ENCODE assay signal across 13 cellular contexts in the genomic region with DNA sequence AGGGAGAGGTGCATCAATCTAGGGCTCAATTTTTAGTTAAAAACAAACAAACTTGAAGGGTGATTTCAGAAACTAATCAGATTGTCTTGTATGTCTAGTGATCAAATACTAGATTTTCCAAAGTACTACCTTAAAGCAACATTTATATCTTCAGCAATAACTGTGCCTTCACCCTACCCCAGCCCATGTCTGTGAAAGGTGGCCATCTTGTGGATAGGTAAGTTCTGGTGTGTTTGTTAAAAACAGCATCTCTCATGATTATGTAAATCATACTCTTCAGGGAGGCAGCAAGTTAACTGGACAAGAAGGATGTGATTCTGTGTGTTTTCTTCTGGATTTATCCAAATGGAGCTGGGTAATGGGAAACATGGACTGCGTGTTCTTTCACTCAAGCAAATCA.
DNase-seq lines count a peak whose midpoint lies in the region; ATAC-seq and TF ChIP-seq lines count a peak whose summit lies in the region.
"Had no signal": no experiment of that assay in that cellular context is flagged by ENCODE, and none has a peak within 500 bp of the region (broad histone marks: within the 10 kb centered on the region; RNA-seq: fewer than 3 reads in every experiment).

No MANE protein-coding gene starts in this region.

- peaks cover 10% of the 10 kb centered on the region for H3K4me1 Mint-ChIP-seq in activated CD4-positive, alpha-beta T cell treated with anti-CD3 and anti-CD28 coated beads, Interleukin-2, amount 10 ng/mL, durations not matched to agents 24 days and 14 days

- H3K9me3 ChIP-seq in OCI-LY7 (ENCODE audit: low read length) (no peaks in the 10 kb centered on the region), right lobe of liver (no peaks in the 10 kb centered on the region)

- TF ChIP-seq CTCF in OCI-LY7 (conservative IDR thresholded peaks at IDR 0.05; ENCODE audit: low read length): peak; percentile 36; the same call in 1 of the 2 replicates
- peak in 1 of 4 donors; percentile 21 for TF ChIP-seq CTCF in right lobe of liver (IDR thresholded peaks at IDR 0.05)

- H4K20me1 ChIP-seq in OCI-LY7 (ENCODE audit: insufficient read depth, low read length): no peaks in the 10 kb centered on the region

- H3K4me3 ChIP-seq in OCI-LY7 (ENCODE audit: low read depth, low read length, poor library complexity, severe bottlenecking): no peak overlapping the region
- H3K4me3 ChIP-seq in right lobe of liver: no peak overlapping the region
- H3K4me3 ChIP-seq: psoas muscle, SK-N-MC had no signal

- peak; percentile 63 for ATAC-seq in GM21723 (IDR thresholded peaks at IDR 0.05; ENCODE audit: unreplicated experiment)
- ATAC-seq in right lobe of liver: peak; percentile 42 to 73 (median 60)

- no peaks in the 10 kb centered on the region for H3K4me1 ChIP-seq in OCI-LY7 (ENCODE audit: insufficient read depth, low read length, poor library complexity, severe bottlenecking)
- H3K4me1 ChIP-seq in right lobe of liver: peaks cover 0 to 10% (median 5%) of the 10 kb centered on the region in 4 donors
- H3K4me1 ChIP-seq: psoas muscle had no signal

- H3K9me3 Mint-ChIP-seq in activated CD4-positive, alpha-beta T cell treated with anti-CD3 and anti-CD28 coated beads, Interleukin-2, amount 10 ng/mL, durations not matched to agents 24 days and 14 days: peaks cover 10% of the 10 kb centered on the region

- WGBS in right lobe of liver (ENCODE audit: insufficient coverage, low coverage, low lambda C conversion rate, missing lambda C conversion rate): 100% methylated on average over 1 of the region's 1 CpG

- no peaks in the 10 kb centered on the region for H3K27me3 ChIP-seq in right lobe of liver

- no peak overlapping the region for H2AFZ ChIP-seq in OCI-LY7 (ENCODE audit: low read length)

- CTCF ChIA-PET in OCI-LY7 (lab: Charles Lee; ENCODE audit: unreplicated experiment): no interaction called here

- no peak overlapping the region for H3K27ac Mint-ChIP-seq in activated CD4-positive, alpha-beta T cell treated with anti-CD3 and anti-CD28 coated beads, Interleukin-2, amount 10 ng/mL, durations not matched to agents 24 days and 14 days

- TF ChIP-seq POLR2A in right lobe of liver (IDR thresholded peaks at IDR 0.05): no peak

- POLR2A ChIA-PET in OCI-LY7 (lab: Charles Lee): interaction anchor here (0.6 kb wide), 1 partner anchor 67 kb away, joined by 3 read pairs; no protein-coding TSS in a partner anchor

- H3K4me3 Mint-ChIP-seq in activated CD4-positive, alpha-beta T cell treated with anti-CD3 and anti-CD28 coated beads, Interleukin-2, amount 10 ng/mL, durations not matched to agents 24 days and 14 days: no peak overlapping the region

- no peaks in the 10 kb centered on the region for H3K79me2 ChIP-seq in OCI-LY7 (ENCODE audit: insufficient read depth, low read depth, low read length)

- H3K27ac ChIP-seq in OCI-LY7 (ENCODE audit: low read depth, low read length, poor library complexity, severe bottlenecking) (no peak overlapping the region), right lobe of liver (no peak overlapping the region)
- H3K27ac ChIP-seq: psoas muscle, SK-N-MC, VCaP had no signal

- BruUV-seq in OCI-LY7 (replicated peaks; lab: Mats Ljungman, UMichigan): no TSS peak

- H3K36me3 Mint-ChIP-seq in activated CD4-positive, alpha-beta T cell treated with anti-CD3 and anti-CD28 coated beads, Interleukin-2, amount 10 ng/mL, durations not matched to agents 24 days and 14 days (ENCODE audit: low read depth): no peaks in the 10 kb centered on the region

- intact Hi-C loops in activated CD4-positive, alpha-beta T cell treated with anti-CD3 and anti-CD28 coated beads, Interleukin-2, amount 10 ng/mL, durations not matched to agents 24 days and 14 days (cut with micrococcal nuclease): loop anchor here (1.0 to 5.0 kb wide), 2 partner anchors 80 to 161 kb away; partner anchors contain the start of gene ACSL1
- intact Hi-C loops in OCI-LY7 (cut with micrococcal nuclease; ENCODE audit: unreplicated experiment) (loop anchor here (5.0 kb wide), 1 partner anchor 160 kb away; no protein-coding TSS in a partner anchor), right lobe of liver (cut with DNase I) (no loop called here)

- H3K36me3 ChIP-seq in OCI-LY7 (ENCODE audit: insufficient read depth, low read length) (no peaks in the 10 kb centered on the region), right lobe of liver (no peaks in the 10 kb centered on the region)

- peaks cover 8% of the 10 kb centered on the region for H3K27me3 Mint-ChIP-seq in activated CD4-positive, alpha-beta T cell treated with anti-CD3 and anti-CD28 coated beads, Interleukin-2, amount 10 ng/mL, durations not matched to agents 24 days and 14 days

- DNase-seq in activated CD4-positive, alpha-beta T cell treated with anti-CD3 and anti-CD28 coated beads, Interleukin-2, amount 10 ng/mL, durations not matched to agents 24 days and 14 days: peak; percentile 65
- no peak for DNase-seq in activated CD4-positive, alpha-beta T cell treated with anti-CD3 and anti-CD28 coated beads, Interleukin-2, amount 50 U/mL, for 4 hours
- peak; percentile 13 for DNase-seq in OCI-LY7 (ENCODE audit: low spot score)
- DNase-seq in right lobe of liver: no peak
- no peak for DNase-seq in NCI-H1694 (lab: John Stamatoyannopoulos, UW)
- DNase-seq in NCI-H2029 (lab: John Stamatoyannopoulos, UW): no peak
- DNase-seq in Ammon's horn (ENCODE audit: low spot score): no peak
- DNase-seq: psoas muscle; stimulated activated CD4-positive, alpha-beta T cell treated with anti-CD3 and anti-CD28 coated beads, Interleukin-15, amount 100 ng/mL, for 24 hours; trophoblast cell had no signal

- H3K4me2 ChIP-seq in OCI-LY7 (ENCODE audit: low read length): no peak overlapping the region

- no peaks in the 10 kb centered on the region for H3K9me2 ChIP-seq in OCI-LY7 (ENCODE audit: insufficient read depth, low read length)

Comparison
In these comparisons a context has a peak if more than half of its experiments do, and no peak if none do; other contexts are left out.
1. DNase-seq: peak in activated CD4-positive, alpha-beta T cell treated with anti-CD3 and anti-CD28 coated beads, Interleukin-2, amount 10 ng/mL, durations not matched to agents 24 days and 14 days (single experiment) and OCI-LY7 (single experiment); none in activated CD4-positive, alpha-beta T cell treated with anti-CD3 and anti-CD28 coated beads, Interleukin-2, amount 50 U/mL, for 4 hours (0 of 2), right lobe of liver (0 of 3), NCI-H1694 (single experiment), NCI-H2029 (single experiment) and Ammon's horn (single experiment).
2. intact Hi-C loops: an anchor here in activated CD4-positive, alpha-beta T cell treated with anti-CD3 and anti-CD28 coated beads, Interleukin-2, amount 10 ng/mL, durations not matched to agents 24 days and 14 days (1.0 to 5.0 kb wide) and OCI-LY7 (5.0 kb wide); none called in right lobe of liver.